In the genomic region with DNA sequence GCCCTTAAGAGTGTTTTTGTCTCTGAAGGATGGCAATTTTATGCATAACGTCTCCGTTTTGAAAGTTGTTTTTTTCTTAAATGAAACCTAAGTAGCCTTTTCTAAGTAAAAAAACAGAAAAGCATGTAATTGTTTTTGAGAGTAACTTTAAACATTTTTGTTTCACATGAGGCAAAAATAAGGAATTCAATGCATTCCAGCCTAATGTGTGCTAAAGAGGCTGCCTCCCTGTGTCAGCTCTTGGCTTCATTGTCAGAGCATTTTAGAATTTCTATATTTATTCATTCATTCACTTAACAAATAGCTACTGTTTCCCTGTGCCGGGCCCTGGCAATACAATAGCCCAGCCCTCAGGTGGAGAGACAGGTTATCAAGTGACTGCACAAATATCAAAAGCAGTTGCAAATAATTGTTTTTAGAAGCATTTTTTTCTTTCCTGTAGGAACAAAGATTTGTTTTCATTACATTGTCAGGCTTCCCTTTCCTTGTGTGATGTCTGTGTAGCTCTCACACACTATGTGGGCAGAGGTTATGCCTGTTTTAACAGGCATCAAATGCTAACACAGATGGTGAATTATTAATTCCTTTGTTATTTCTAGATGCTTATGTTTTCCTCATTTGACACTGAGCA, we compare ENCODE assay signal across 14 cellular contexts.
A peak's percentile ranks its signal among the peaks of the same experiment; 100 is the strongest.
DNase-seq lines count a peak whose midpoint lies in the region; ATAC-seq and TF ChIP-seq lines count a peak whose summit lies in the region.
"Had no signal": no experiment of that assay in that cellular context is flagged by ENCODE, and none has a peak within 500 bp of the region (broad histone marks: within the 10 kb centered on the region; RNA-seq: fewer than 3 reads in every experiment).

No MANE protein-coding gene starts in this region.

- no peaks in the 10 kb centered on the region for H3K27me3 Mint-ChIP-seq in H9 (ENCODE audit: low read depth)
- H3K27me3 Mint-ChIP-seq: IgD-negative memory B cell had no signal

- peaks cover 19 to 27% of the 10 kb centered on the region in 2 experiments for H3K4me1 Mint-ChIP-seq in H9

- H4K20me1 ChIP-seq in H9 (ENCODE audit: control insufficient read depth, insufficient read depth, insufficient read length), result no peaks in the 10 kb centered on the region

- no peak overlapping the region for H3K14ac ChIP-seq in H9 (ENCODE audit: insufficient read depth, low read length)

- H3K4me3 ChIP-seq in fibroblast of the aortic adventitia (ENCODE audit: low read depth, low read length), result no peak overlapping the region
- H3K4me3 ChIP-seq: neural progenitor cell, suprapubic skin had no signal

- H3K4me2 ChIP-seq in H9 (ENCODE audit: insufficient read depth, insufficient read length, low read length), result no peak overlapping the region
- H3K4me2 ChIP-seq: neural progenitor cell had no signal

- no peak overlapping the region for H2BK20ac ChIP-seq in H9 (ENCODE audit: low read depth, low read length, poor library complexity, severe bottlenecking)

- H3K56ac ChIP-seq in H9 (ENCODE audit: insufficient read length, low read depth, low read length), result no peak overlapping the region

- no peaks in the 10 kb centered on the region for H3K27me3 ChIP-seq in H9 (ENCODE audit: insufficient read depth, low read length)
- H3K27me3 ChIP-seq: neural progenitor cell, suprapubic skin had no signal

- H3K4me1 ChIP-seq in H9 (ENCODE audit: insufficient read depth, low read length), result peaks cover 8% of the 10 kb centered on the region; the same call in 1 of the 2 replicates

- ATAC-seq in HG03565 (IDR thresholded peaks at IDR 0.05; ENCODE audit: unreplicated experiment), result no peak
- ATAC-seq: activated T-cell treated with anti-CD3 and anti-CD28 coated beads, Interleukin-2, amount 50 U/mL, for 4 hours had no signal

- no peak overlapping the region for H4K8ac ChIP-seq in H9 (replicated peaks; ENCODE audit: insufficient read length, low read depth, low read length)

- H3K23me2 ChIP-seq in H9 (ENCODE audit: insufficient read length, low read depth, low read length, poor library complexity, severe bottlenecking), result no peaks in the 10 kb centered on the region

- H3K9ac ChIP-seq in H9 (ENCODE audit: extremely low read depth, insufficient read length, low read length), result no peak overlapping the region
- H3K9ac ChIP-seq: neural progenitor cell had no signal

- H4K91ac ChIP-seq in H9 (ENCODE audit: insufficient read length, low read depth, low read length), result no peak overlapping the region

- no peak overlapping the region for H3K27ac ChIP-seq in H9 (ENCODE audit: insufficient read length, low read depth, low read length)
- H3K27ac ChIP-seq: neural progenitor cell had no signal

- H3T11ph ChIP-seq in H9 (ENCODE audit: low read length), result no peak overlapping the region

- H3K79me2 ChIP-seq in H9 (ENCODE audit: insufficient read depth, low read length), result peaks cover 1% of the 10 kb centered on the region; the same call in 1 of the 2 replicates

- no CpG with 5 or more reads among the region's 3 CpGs for WGBS in H9 (ENCODE audit: extremely low coverage, insufficient read length, low lambda C conversion rate)

- no peak overlapping the region for H2BK12ac ChIP-seq in H9 (ENCODE audit: insufficient read length, low read depth, low read length)

- H2BK120ac ChIP-seq in H9 (ENCODE audit: low read depth, low read length, poor library complexity, severe bottlenecking), result no peak overlapping the region

- H3K27ac Mint-ChIP-seq in H9, result peak overlapping the region in 2 of 3 experiments; percentile 22 to 29; a peak in 2 of 7 replicates
- H3K27ac Mint-ChIP-seq: immature natural killer cell, neural progenitor cell had no signal

- H4K5ac ChIP-seq in H9 (ENCODE audit: insufficient read length, low read depth, low read length), result no peak overlapping the region

- H3K36me3 Mint-ChIP-seq in H9 (ENCODE audit: insufficient read depth in 1 of 3, low read depth in 3 of 3), result peaks cover 9 to 30% (median 28%) of the 10 kb centered on the region in 3 experiments; a peak in 6 of 7 replicates

- no peak overlapping the region for H2BK5ac ChIP-seq in H9 (ENCODE audit: insufficient read length, low read length)

- no peak overlapping the region for H2BK15ac ChIP-seq in H9 (ENCODE audit: low read depth, low read length)

- no peaks in the 10 kb centered on the region for H3K9me3 Mint-ChIP-seq in H9
- H3K9me3 Mint-ChIP-seq: activated T-cell treated with anti-CD3 and anti-CD28 coated beads, Interleukin-2, amount 50 U/mL, for 4 hours; IgD-negative memory B cell; immature natural killer cell; neural progenitor cell had no signal

- H3K9me3 ChIP-seq in H9 (ENCODE audit: control insufficient read depth, low read depth, low read length), result no peaks in the 10 kb centered on the region
- H3K9me3 ChIP-seq: suprapubic skin had no signal

- TF ChIP-seq CTCF in H9 (conservative IDR thresholded peaks at IDR 0.05), result no peak
- no peak for TF ChIP-seq CTCF in fibroblast of the aortic adventitia (IDR thresholded peaks at IDR 0.05; ENCODE audit: insufficient read depth, low read length)

- no peak overlapping the region for H3K4ac ChIP-seq in H9 (ENCODE audit: low read depth, low read length)

- DNase-seq in H9, result no peak
- peak; percentile 33 for DNase-seq in astrocyte of the hippocampus (ENCODE audit: low read depth, low spot score)
- peak; percentile 21 for DNase-seq in fibroblast of the aortic adventitia (ENCODE audit: low read depth)
- peak; percentile 60 for DNase-seq in renal cortical epithelial cell (ENCODE audit: low read depth)
- no peak for DNase-seq in NCI-H2227 (lab: John Stamatoyannopoulos, UW; ENCODE audit: unreplicated experiment)
- no peak for DNase-seq in NCI-H2107 treated with DMSO at 0.1 percent for 48 hours (lab: John Stamatoyannopoulos, UW; ENCODE audit: unreplicated experiment)
- DNase-seq: activated T-cell treated with anti-CD3 and anti-CD28 coated beads, Interleukin-2, amount 50 U/mL, for 4 hours; immature natural killer cell; NK-92 treated with Interleukin-12 subunit alpha and Interleukin-12 subunit beta, amount 100 ng/mL, for 24 hours; stimulated activated CD4-positive, alpha-beta T cell treated with anti-CD3 and anti-CD28 coated beads, Interleukin-2, amount 100 ng/mL, for 24 hours had no signal

- H3K4me3 Mint-ChIP-seq in H9, result no peak overlapping the region
- H3K4me3 Mint-ChIP-seq: activated T-cell treated with anti-CD3 and anti-CD28 coated beads, Interleukin-2, amount 50 U/mL, for 4 hours; IgD-negative memory B cell; immature natural killer cell; neural progenitor cell had no signal

- no peak overlapping the region for H3K18ac ChIP-seq in H9 (ENCODE audit: insufficient read length, low read depth, low read length)

- no peak overlapping the region for H3K23ac ChIP-seq in H9 (ENCODE audit: insufficient read length, low read depth, low read length)

- H2AK5ac ChIP-seq in H9 (ENCODE audit: insufficient read length, low read length), result no peak overlapping the region

- no peaks in the 10 kb centered on the region for H3K79me1 ChIP-seq in H9 (ENCODE audit: insufficient read depth, low read depth, low read length, poor library complexity, severe bottlenecking)

- H2AFZ ChIP-seq in H9 (ENCODE audit: low read length), result no peak overlapping the region
- H2AFZ ChIP-seq: neural progenitor cell had no signal

Comparison
In these comparisons a context has a peak if more than half of its experiments do, and no peak if none do; other contexts are left out.
1. DNase-seq: peak in astrocyte of the hippocampus (single experiment), fibroblast of the aortic adventitia (single experiment) and renal cortical epithelial cell (single experiment); none in H9 (single experiment), NCI-H2227 (single experiment) and NCI-H2107 treated with DMSO at 0.1 percent for 48 hours (single experiment).